ENCODE assay signal across 1 cellular context in the genomic region with DNA sequence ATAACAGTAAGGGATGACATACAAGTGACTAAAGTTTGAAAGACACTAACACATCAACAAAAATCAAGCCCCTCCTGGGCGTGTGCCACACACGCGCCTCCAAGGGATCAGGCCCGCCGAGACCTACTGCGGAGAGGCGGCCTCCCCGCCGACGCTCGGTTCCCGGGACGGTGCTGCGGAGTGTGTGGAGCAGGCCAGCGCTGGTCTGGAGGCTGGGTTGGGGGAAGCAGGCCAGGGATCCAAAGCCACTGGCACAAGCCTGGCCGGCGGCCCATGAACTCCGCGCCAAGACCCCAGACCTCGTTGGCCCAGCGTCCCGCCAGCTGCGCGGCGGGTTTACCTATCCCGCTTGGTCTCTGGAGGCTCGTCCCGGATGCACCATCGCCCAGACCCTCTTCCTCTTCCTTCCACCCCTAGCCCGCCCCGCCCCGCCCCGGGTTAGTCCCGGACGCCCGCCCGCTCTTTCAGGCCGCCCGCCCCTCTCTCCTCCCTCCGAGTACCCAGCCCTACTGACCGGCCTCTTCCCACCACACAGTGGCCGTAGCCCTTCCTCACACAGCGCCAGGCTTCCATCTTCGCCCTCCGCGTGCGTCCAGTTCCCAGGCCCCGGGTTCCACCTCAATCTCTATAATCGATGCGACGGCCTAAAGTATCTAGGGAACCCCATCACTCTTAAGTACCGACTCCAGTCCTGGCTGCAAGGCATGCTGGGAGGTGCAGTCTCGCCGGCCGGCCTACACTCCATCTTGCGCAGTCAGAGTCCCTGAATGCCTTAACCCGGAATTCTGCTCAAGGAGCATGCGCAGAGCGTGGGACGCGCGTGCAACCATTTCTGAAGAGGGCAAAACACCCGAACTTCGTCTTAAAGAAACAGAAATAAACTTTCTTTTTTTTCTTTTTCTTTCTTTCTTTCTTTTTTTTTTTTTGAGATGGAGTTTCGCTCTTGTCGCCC.
A peak's percentile ranks its signal among the peaks of the same experiment; 100 is the strongest.
TF ChIP-seq lines count a peak whose summit lies in the region.

Gene ANGEL2 (minus strand): TSS at position 769 of the 952 bp plus-strand sequence. CDS start 196 bp downstream, at position 573.

TF ChIP-seq in H1, 55 proteins besides CTCF, POLR2A, EP300 and RAD21 (continued from another document):
- TF ChIP-seq, protein P1, sequence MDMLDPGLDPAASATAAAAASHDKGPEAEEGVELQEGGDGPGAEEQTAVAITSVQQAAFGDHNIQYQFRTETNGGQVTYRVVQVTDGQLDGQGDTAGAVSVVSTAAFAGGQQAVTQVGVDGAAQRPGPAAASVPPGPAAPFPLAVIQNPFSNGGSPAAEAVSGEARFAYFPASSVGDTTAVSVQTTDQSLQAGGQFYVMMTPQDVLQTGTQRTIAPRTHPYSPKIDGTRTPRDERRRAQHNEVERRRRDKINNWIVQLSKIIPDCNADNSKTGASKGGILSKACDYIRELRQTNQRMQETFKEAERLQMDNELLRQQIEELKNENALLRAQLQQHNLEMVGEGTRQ (IDR thresholded peaks at IDR 0.05; ENCODE audit: low read length), result no peak
- TF ChIP-seq JUN (IDR thresholded peaks at IDR 0.05; ENCODE audit: low read depth, low read length) (no peak), CHD1 (IDR thresholded peaks at IDR 0.05; ENCODE audit: low read depth, low read length) (no peak), GTF2F1 (IDR thresholded peaks at IDR 0.05; ENCODE audit: borderline replicate concordance, low read depth, low read length) (no peak), EZH2 (IDR thresholded peaks at IDR 0.05; ENCODE audit: low read depth, low read length, severe bottlenecking) (no peak), JUND (IDR thresholded peaks at IDR 0.05; ENCODE audit: low read length) (no peak), TAF1 (IDR thresholded peaks at IDR 0.05; ENCODE audit: low read depth, low read length) (peak; percentile 67; the same call in 1 of the 2 replicates), SP4 (IDR thresholded peaks at IDR 0.05; ENCODE audit: low read length) (no peak), BCL11A (IDR thresholded peaks at IDR 0.05; ENCODE audit: low read depth in 2 of 2, low read length in 2 of 2) (no peak), KDM5A (IDR thresholded peaks at IDR 0.05; ENCODE audit: low read length) (0 out of 2 replicates have a peak, but pooled peaks have one; percentile 9), ATF2 (IDR thresholded peaks at IDR 0.05; ENCODE audit: low read length) (no peak), CHD2 (IDR thresholded peaks at IDR 0.05; ENCODE audit: low read length) (no peak), TBP (IDR thresholded peaks at IDR 0.05; ENCODE audit: low read depth, low read length) (peak; percentile 80), MAX (IDR thresholded peaks at IDR 0.05) (peak; percentile 59; the same call in 1 of the 2 replicates), HDAC2 (IDR thresholded peaks at IDR 0.05; ENCODE audit: borderline replicate concordance in 1 of 2, low read depth in 2 of 2, low read length in 2 of 2) (0 out of 4 replicates have a peak, but pooled peaks of 1 of the 2 experiments have one; percentile 55), POU5F1 (IDR thresholded peaks at IDR 0.05; ENCODE audit: low read depth, low read length) (no peak), TCF12 (IDR thresholded peaks at IDR 0.05; ENCODE audit: low read depth, low read length) (0 out of 2 replicates have a peak, but pooled peaks have one; percentile 5), HDAC6 (IDR thresholded peaks at IDR 0.05; ENCODE audit: low read depth, low read length) (no peak), EGR1 (IDR thresholded peaks at IDR 0.05; ENCODE audit: borderline replicate concordance, low read depth, low read length) (no peak), BACH1 (IDR thresholded peaks at IDR 0.05; ENCODE audit: low read length) (no peak), KDM1A (IDR thresholded peaks at IDR 0.05; ENCODE audit: borderline replicate concordance, low read length) (no peak), SRF (IDR thresholded peaks at IDR 0.05; ENCODE audit: low read depth, low read length) (no peak), ASH2L (IDR thresholded peaks at IDR 0.05; ENCODE audit: low read length) (peak; percentile 84), ZNF274 (IDR thresholded peaks at IDR 0.05; ENCODE audit: borderline replicate concordance, extremely low read depth, low read length) (no peak), CHD7 (IDR thresholded peaks at IDR 0.05; ENCODE audit: insufficient replicate concordance, low read length) (no peak), SP1 (IDR thresholded peaks at IDR 0.05; ENCODE audit: low read depth, low read length) (no peak), TAF7 (optimal IDR thresholded peaks at IDR 0.05; ENCODE audit: borderline replicate concordance, low read depth, low read length) (peak; percentile 73), CBX5 (IDR thresholded peaks at IDR 0.05; ENCODE audit: low read depth, low read length) (no peak), TEAD4 (IDR thresholded peaks at IDR 0.05; ENCODE audit: low read depth, low read length) (peak; percentile 91), POLR2AphosphoS5 (IDR thresholded peaks at IDR 0.05; ENCODE audit: low read depth, low read length) (peak; percentile 80), SUZ12 (IDR thresholded peaks at IDR 0.05; ENCODE audit: low read length) (no peak), YY1 (IDR thresholded peaks at IDR 0.05; ENCODE audit: low read depth, low read length) (peak; percentile 98), SIRT6 (IDR thresholded peaks at IDR 0.05; ENCODE audit: low read length) (no peak), SIX5 (IDR thresholded peaks at IDR 0.05; ENCODE audit: low read depth, low read length) (peak; percentile 41; the same call in 1 of the 2 replicates), ATF3 (IDR thresholded peaks at IDR 0.05; ENCODE audit: insufficient read depth, low read depth, low read length) (no peak), SAP30 (IDR thresholded peaks at IDR 0.05; ENCODE audit: insufficient read depth, insufficient replicate concordance, low read length) (no peak), NANOG (IDR thresholded peaks at IDR 0.05; ENCODE audit: insufficient read depth, low read depth, low read length, poor library complexity, severe bottlenecking) (peak; percentile 65), RBBP5 (IDR thresholded peaks at IDR 0.05; ENCODE audit: borderline replicate concordance, low read depth, low read length) (peak; percentile 71; the same call in 1 of the 2 replicates), RNF2 (IDR thresholded peaks at IDR 0.05; ENCODE audit: borderline replicate concordance, low read depth, low read length, missing control alignments, poor library complexity, severe bottlenecking) (no peak), CEBPB (IDR thresholded peaks at IDR 0.05; ENCODE audit: low read depth, low read length) (0 out of 2 replicates have a peak, but pooled peaks have one; percentile 9), SP2 (IDR thresholded peaks at IDR 0.05; ENCODE audit: low read length) (no peak), FOSL1 (IDR thresholded peaks at IDR 0.05; ENCODE audit: insufficient read depth, low read depth, low read length) (no peak), CBX8 (IDR thresholded peaks at IDR 0.05; ENCODE audit: borderline replicate concordance, low read depth, low read length) (no peak), CTBP2 (IDR thresholded peaks at IDR 0.05; ENCODE audit: borderline replicate concordance, insufficient read depth, insufficient read length, low read length) (no peak), MAFK (IDR thresholded peaks at IDR 0.05; ENCODE audit: low read depth, low read length) (no peak), SIN3A (conservative IDR thresholded peaks at IDR 0.05 in 1 of 2, IDR thresholded peaks at IDR 0.05 in 1 of 2; ENCODE audit: low read depth in 1 of 2, low read length in 2 of 2) (peak in 1 of 2 experiments; percentile 82; a peak in 1 of 4 replicates), BRCA1 (IDR thresholded peaks at IDR 0.05; ENCODE audit: low read depth, low read length) (no peak), CREB1 (IDR thresholded peaks at IDR 0.05) (peak; percentile 72), NRF1 (IDR thresholded peaks at IDR 0.05; ENCODE audit: low read depth, low read length) (peak; percentile 93), E2F6 (IDR thresholded peaks at IDR 0.05) (no peak; the same call in none of the 2 replicates)
